In the genomic region with DNA sequence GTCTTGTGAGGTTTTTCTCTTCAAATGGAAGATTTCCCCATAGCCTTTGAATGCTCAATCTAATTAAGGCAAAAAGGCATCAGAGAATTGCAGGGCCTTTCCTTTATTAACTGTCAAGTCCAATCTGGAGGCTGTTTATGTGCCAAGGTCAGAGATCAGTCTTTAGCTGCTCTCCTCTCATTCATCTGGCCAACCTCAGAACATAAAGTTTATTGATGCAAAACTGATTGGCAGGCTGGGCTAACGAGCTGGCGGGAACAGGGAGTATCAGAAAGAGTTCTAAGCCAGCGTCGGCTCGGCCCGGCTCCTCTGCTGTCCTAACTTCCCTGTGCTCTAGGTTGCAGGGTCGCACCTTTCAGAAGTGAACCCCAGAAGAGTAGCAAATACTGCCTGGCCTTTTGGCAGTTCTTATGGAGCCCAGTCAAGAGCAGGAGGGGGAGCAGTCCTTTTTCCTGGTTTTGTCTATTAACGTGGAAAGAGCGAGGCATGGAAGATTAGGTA, we compare ENCODE assay signal across 7 cellular contexts. TPM values are rescaled to one million over a fixed set of nuclear protein-coding genes. Genes with fewer than 3 reads are reported as not detected.
DNase-seq lines count a peak whose midpoint lies in the region; ATAC-seq, FAIRE-seq and TF ChIP-seq lines count a peak whose summit lies in the region.
"Not testable (repeated sequence)": the region's sequence is repeated elsewhere in the genome, so short reads cannot be mapped to it uniquely, and the experiment has no call there.

No MANE protein-coding gene starts in this region.

- H2AK9ac ChIP-seq in IMR-90 (replicated peaks; ENCODE audit: low read depth, low read length, poor library complexity): not testable (repeated sequence)

- not testable (repeated sequence) for H4K91ac ChIP-seq in IMR-90 (ENCODE audit: insufficient read depth, low read depth, low read length); mesenchymal stem cell (ENCODE audit: low read length)

- not testable (repeated sequence) for H2AK5ac ChIP-seq in IMR-90 (ENCODE audit: low read depth, low read length); mesenchymal stem cell (ENCODE audit: low read length, severe bottlenecking)

- H3K4me1 ChIP-seq in BLaER1 treated with 17β-estradiol and CSF1 and Interleukin-3, amounts not matched to agents 10 nM and 100 nM: peaks cover 27 to 44% (median 38%) of the 10 kb centered on the region in 10 experiments
- H3K4me1 ChIP-seq in IMR-90 (ENCODE audit: control insufficient read depth, insufficient read depth, low read length); SK-N-SH (ENCODE audit: control insufficient read depth in 1 of 2, insufficient read depth in 2 of 2, low read depth in 1 of 2, low read length in 1 of 2); GM12878 (ENCODE audit: control insufficient read depth, insufficient read depth, low read length); mesenchymal stem cell (ENCODE audit: control insufficient read depth, insufficient read depth, low read depth, low read length): not testable (repeated sequence)

- not testable (repeated sequence) for H2BK20ac ChIP-seq in IMR-90 (ENCODE audit: low read depth, low read length)

- not testable (repeated sequence) for DNase-seq in IMR-90; SK-N-SH; GM12878 (ENCODE audit: low read depth, low spot score)
- DNase-seq in NOMO-1 treated with DMSO at 0.1 percent for 48 hours (lab: John Stamatoyannopoulos, UW; ENCODE audit: unreplicated experiment) (peak; percentile 8), mesenchymal stem cell (peak; percentile 15), renal cortical epithelial cell (ENCODE audit: low read depth) (peak; percentile 77)

- H3K9me2 ChIP-seq in SK-N-SH: not testable (repeated sequence)

- H3K9ac ChIP-seq in BLaER1 treated with 17β-estradiol and CSF1 and Interleukin-3, amounts not matched to agents 10 nM and 100 nM: peak overlapping the region in 4 of 11 experiments; percentile 7 to 44 (median 24); a peak in 4 of 22 replicates
- H3K9ac ChIP-seq in IMR-90 (ENCODE audit: low read depth, low read length); SK-N-SH; GM12878 (ENCODE audit: control insufficient read depth, insufficient read depth, low read length); mesenchymal stem cell (ENCODE audit: low read length): not testable (repeated sequence)

- not testable (repeated sequence) for H2BK5ac ChIP-seq in IMR-90 (ENCODE audit: low read depth, low read length, poor library complexity, severe bottlenecking); mesenchymal stem cell (ENCODE audit: low read depth, low read length, poor library complexity, severe bottlenecking)

- not testable (repeated sequence) for TF ChIP-seq CTCF in IMR-90 (conservative IDR thresholded peaks at IDR 0.05; ENCODE audit: low read depth, low read length); SK-N-SH (IDR thresholded peaks at IDR 0.05); GM12878 (IDR thresholded peaks at IDR 0.05 in 2 of 3, conservative IDR thresholded peaks at IDR 0.05 in 1 of 3; ENCODE audit: control insufficient read depth in 2 of 3, extremely low read depth in 1 of 3, insufficient read depth in 1 of 3, low read depth in 3 of 3, low read length in 3 of 3)

- not testable (repeated sequence) for H3K27me3 ChIP-seq in BLaER1 treated with 17β-estradiol and CSF1 and Interleukin-3, amounts not matched to agents 10 nM and 100 nM; IMR-90 (ENCODE audit: control insufficient read depth, insufficient read depth, low read length); SK-N-SH (ENCODE audit: insufficient read depth); GM12878 (replicated peaks in 1 of 2; ENCODE audit: control insufficient read depth in 2 of 2, insufficient read depth in 2 of 2, low read length in 1 of 2); mesenchymal stem cell (ENCODE audit: control insufficient read depth in 1 of 2, insufficient read depth in 1 of 2, low read length in 2 of 2)

- not testable (repeated sequence) for H3K14ac ChIP-seq in IMR-90 (replicated peaks; ENCODE audit: low read depth, low read length); mesenchymal stem cell (ENCODE audit: low read length in 2 of 2)

- H3K9me3 ChIP-seq in BLaER1 treated with 17β-estradiol and CSF1 and Interleukin-3, amounts not matched to agents 10 nM and 100 nM (replicated peaks in 1 of 11); IMR-90 (ENCODE audit: control insufficient read depth, insufficient read depth, low read length); SK-N-SH; GM12878 (replicated peaks; ENCODE audit: control insufficient read depth, insufficient read depth, low read length); mesenchymal stem cell (ENCODE audit: control insufficient read depth, low read length): not testable (repeated sequence)

- peak overlapping the region; percentile 19 to 61 (median 48); a peak in 17 of 22 replicates for H3K4me2 ChIP-seq in BLaER1 treated with 17β-estradiol and CSF1 and Interleukin-3, amounts not matched to agents 10 nM and 100 nM
- H3K4me2 ChIP-seq in IMR-90 (ENCODE audit: low read depth, low read length); SK-N-SH; GM12878 (ENCODE audit: control insufficient read depth, insufficient read depth); mesenchymal stem cell (ENCODE audit: low read length, poor library complexity, severe bottlenecking): not testable (repeated sequence)

- not testable (repeated sequence) for H3K18ac ChIP-seq in IMR-90 (ENCODE audit: low read depth, low read length); mesenchymal stem cell (ENCODE audit: low read depth in 1 of 2, low read length in 2 of 2)

- CTCF ChIA-PET in IMR-90 (lab: Yijun Ruan, JAX): interaction anchor here (0.6 kb wide), 1 partner anchor 65 kb away, joined by 3 read pairs; no protein-coding TSS in a partner anchor
- CTCF ChIA-PET in SK-N-SH (lab: Yijun Ruan, JAX); GM12878 (lab: Yijun Ruan, JAX): not testable (repeated sequence)

- H3K27ac ChIP-seq in BLaER1 treated with 17β-estradiol and CSF1 and Interleukin-3, amounts not matched to agents 10 nM and 100 nM: peak overlapping the region in 7 of 11 experiments; percentile 35 to 62 (median 54); a peak in 12 of 22 replicates
- not testable (repeated sequence) for H3K27ac ChIP-seq in IMR-90 (ENCODE audit: insufficient read depth, low read length); GM12878 (ENCODE audit: control insufficient read depth, insufficient read depth); mesenchymal stem cell (ENCODE audit: low read length, poor library complexity, severe bottlenecking)
- peak overlapping the region in 1 of 2 experiments; percentile 63; a peak in 1 of 4 replicates for H3K27ac ChIP-seq in SK-N-SH (ENCODE audit: low read depth in 2 of 2, low read length in 1 of 2)

- H3K9me1 ChIP-seq in IMR-90 (ENCODE audit: insufficient read depth, low read length): not testable (repeated sequence)

- not testable (repeated sequence) for TF ChIP-seq RAD21 in IMR-90 (IDR thresholded peaks at IDR 0.05; ENCODE audit: low read length); SK-N-SH (IDR thresholded peaks at IDR 0.05; ENCODE audit: low read length); GM12878 (IDR thresholded peaks at IDR 0.05; ENCODE audit: insufficient read depth, low read depth, low read length)

- RAD21 ChIA-PET in GM12878 (lab: Charles Lee; ENCODE audit: unreplicated experiment): not testable (repeated sequence)

- intact Hi-C loops in IMR-90 (cut with micrococcal nuclease); GM12878 (cut with micrococcal nuclease; ENCODE audit: unreplicated experiment): not testable (repeated sequence)

- FAIRE-seq in GM12878 (lab: Jason Lieb, UNC): peak; percentile 78

- SMC1A ChIA-PET in GM12878 (lab: Charles Lee; ENCODE audit: uncharacterized antibody, unreplicated experiment): not testable (repeated sequence)

- H3K56ac ChIP-seq in IMR-90 (ENCODE audit: extremely low read depth, insufficient read depth, low read length): not testable (repeated sequence)

- not testable (repeated sequence) for H2AFZ ChIP-seq in IMR-90 (replicated peaks; ENCODE audit: low read length, poor library complexity); SK-N-SH (ENCODE audit: low read depth); GM12878 (ENCODE audit: control insufficient read depth, low read depth, low read length); mesenchymal stem cell (ENCODE audit: low read depth, low read length)

- not testable (repeated sequence) for H3K23ac ChIP-seq in IMR-90 (ENCODE audit: low read depth, low read length); mesenchymal stem cell (ENCODE audit: low read length in 2 of 2)

- not testable (repeated sequence) for H2BK15ac ChIP-seq in IMR-90 (ENCODE audit: low read depth, low read length); mesenchymal stem cell (ENCODE audit: low read depth, poor library complexity, severe bottlenecking)

- POLR2A ChIA-PET in IMR-90 (lab: Charles Lee; ENCODE audit: unreplicated experiment); SK-N-SH (lab: Yijun Ruan, JAX); GM12878 (lab: Charles Lee): not testable (repeated sequence)

- peak; percentile 8; the same call in 1 of the 2 replicates for ATAC-seq in IMR-90 (ENCODE audit: low read depth)
- not testable (repeated sequence) for ATAC-seq in GM12878

- H3F3A ChIP-seq in SK-N-SH (replicated peaks; ENCODE audit: insufficient read depth): peaks cover 49% of the 10 kb centered on the region

- H4K5ac ChIP-seq in IMR-90 (ENCODE audit: low read depth, low read length): not testable (repeated sequence)

- not testable (repeated sequence) for TF ChIP-seq EP300 in SK-N-SH (IDR thresholded peaks at IDR 0.05; ENCODE audit: borderline replicate concordance in 1 of 2, low read depth in 1 of 2, low read length in 1 of 2); GM12878 (IDR thresholded peaks at IDR 0.05; ENCODE audit: borderline replicate concordance in 1 of 2, control insufficient read depth in 1 of 2, low read depth in 2 of 2, low read length in 2 of 2)

- in situ Hi-C loops in IMR-90 (cut with MboI; ENCODE audit: low sequenced_read_pairs); GM12878 (cut with MboI): not testable (repeated sequence)

- not testable (repeated sequence) for H2BK12ac ChIP-seq in mesenchymal stem cell (ENCODE audit: low read length in 2 of 2)

- H3K79me2 ChIP-seq in SK-N-SH (ENCODE audit: insufficient read depth): peaks cover 21% of the 10 kb centered on the region
- H3K79me2 ChIP-seq in GM12878 (ENCODE audit: control insufficient read depth, insufficient read depth, low read length): not testable (repeated sequence)

- H3K4ac ChIP-seq in IMR-90 (ENCODE audit: low read depth, low read length); mesenchymal stem cell (ENCODE audit: low read depth in 1 of 2, low read length in 2 of 2): not testable (repeated sequence)

- H3K36me3 ChIP-seq in BLaER1 treated with 17β-estradiol and CSF1 and Interleukin-3, amounts not matched to agents 10 nM and 100 nM; IMR-90 (ENCODE audit: control insufficient read depth, insufficient read depth, low read length); SK-N-SH (replicated peaks in 1 of 2; ENCODE audit: control insufficient read depth in 1 of 2, insufficient read depth in 2 of 2, low read length in 1 of 2); GM12878 (ENCODE audit: control insufficient read depth in 2 of 2, insufficient read depth in 2 of 2, low read length in 1 of 2); mesenchymal stem cell (ENCODE audit: control insufficient read depth in 1 of 2, insufficient read depth in 2 of 2, low read depth in 1 of 2, low read length in 2 of 2): not testable (repeated sequence)

- H3K4me3 ChIP-seq in BLaER1 treated with 17β-estradiol and CSF1 and Interleukin-3, amounts not matched to agents 10 nM and 100 nM; IMR-90 (ENCODE audit: insufficient read depth, low read depth, low read length); SK-N-SH (ENCODE audit: low read depth in 2 of 2, low read length in 1 of 2); GM12878; mesenchymal stem cell (ENCODE audit: insufficient read depth in 1 of 2, low read depth in 1 of 2, low read length in 2 of 2): not testable (repeated sequence)

- WGBS in IMR-90 (ENCODE audit: extremely low coverage in 2 of 2, insufficient read length in 1 of 2), 2 experiments: no CpG with 5 or more reads among the region's 9 CpGs
- 97% methylated on average over 9 of the region's 9 CpGs for WGBS in SK-N-SH (ENCODE audit: low lambda C conversion rate)
- WGBS in GM12878 (ENCODE audit: insufficient coverage, insufficient replicate concordance, low lambda C conversion rate, missing lambda C conversion rate): 79% methylated on average over 7 of the region's 9 CpGs
- whole genome bisulfite sequencing in mesenchymal stem cell: 76% methylated on average over 8 of the region's 9 CpGs

- not testable (repeated sequence) for BruUV-seq in IMR-90 (replicated peaks; lab: Mats Ljungman, UMichigan); GM12878 (replicated peaks; lab: Mats Ljungman, UMichigan)

- dilution Hi-C loops in IMR-90 (cut with HindIII; ENCODE audit: low sequenced_read_pairs, unreplicated experiment): not testable (repeated sequence)

- H4K8ac ChIP-seq in IMR-90 (ENCODE audit: low read depth in 2 of 2, low read length in 2 of 2); mesenchymal stem cell (ENCODE audit: low read length): not testable (repeated sequence)

- TF ChIP-seq POLR2A in IMR-90 (IDR thresholded peaks at IDR 0.05; ENCODE audit: low read depth, low read length); GM12878 (IDR thresholded peaks at IDR 0.05; ENCODE audit: low read depth, low read length): not testable (repeated sequence)

- not testable (repeated sequence) for H3K79me1 ChIP-seq in IMR-90 (ENCODE audit: low read depth in 1 of 2, low read length in 2 of 2); mesenchymal stem cell (replicated peaks; ENCODE audit: low read length, poor library complexity, severe bottlenecking)

- not testable (repeated sequence) for H2BK120ac ChIP-seq in IMR-90 (ENCODE audit: low read depth, low read length); mesenchymal stem cell (ENCODE audit: low read depth, low read length)

- not testable (repeated sequence) for H4K20me1 ChIP-seq in BLaER1 treated with 17β-estradiol and CSF1 and Interleukin-3, amounts not matched to agents 10 nM and 100 nM; IMR-90 (ENCODE audit: insufficient read depth, low read length); SK-N-SH (ENCODE audit: insufficient read depth); GM12878 (ENCODE audit: control insufficient read depth, insufficient read depth)

RNA-seq across cellular contexts. Expression of gene TLK2, which starts 7.2 kb away (rescaled TPM):
- 35.7 and 42.2 TPM in 2 replicates for total RNA-seq in IMR-90 (2012; rRNA removed)
- polyA plus RNA-seq in IMR-90 (2012; rRNA removed): 34.2 and 39.4 TPM in 2 replicates
- polyA plus RNA-seq in IMR-90 (2012; cell fraction: cytosol; rRNA removed): 12.8 and 13.6 TPM in 2 replicates
- polyA plus RNA-seq in IMR-90 (2012; cell fraction: nucleus; rRNA removed; ENCODE audit: low replicate concordance): 6.6 and 45.8 TPM in 2 replicates
- polyA plus RNA-seq in SK-N-SH (2012; rRNA removed): 51.9 and 75.9 TPM in 2 replicates
- 56.5 and 64.8 TPM in 2 replicates for polyA plus RNA-seq in SK-N-SH (2012; cell fraction: cytosol; rRNA removed)
- 55.6 and 89.0 TPM in 2 replicates for polyA plus RNA-seq in SK-N-SH (2012; cell fraction: nucleus; rRNA removed)
- total RNA-seq in GM12878 (2013; cell fraction: nucleolus; rRNA removed): 93.3 and 107 TPM in 2 replicates
- 31.6 and 33.6 TPM in 2 replicates for total RNA-seq in GM12878 (2014; rRNA removed)
- total RNA-seq in GM12878 (2014; rRNA removed; fragmentation: Illumina TruSeq; extraction: Trizol): 46.2 and 49.7 TPM in 2 replicates
- total RNA-seq in GM12878 (2021): 39.2 and 43.8 TPM in 2 replicates
- 11.0 TPM for polyA plus RNA-seq in GM12878 (2011; ENCODE audit: low read depth)
- 51.2 and 56.9 TPM in 2 replicates for polyA plus RNA-seq in GM12878 (2011; rRNA removed)
- 39.2 and 50.1 TPM in 2 replicates for polyA plus RNA-seq in GM12878 (2011; cell fraction: cytosol; rRNA removed)
- polyA plus RNA-seq in GM12878 (2011; cell fraction: nucleus; rRNA removed): 29.8 and 35.4 TPM in 2 replicates
- polyA plus RNA-seq in GM12878 (2012): 18.8 and 19.8 TPM in 2 replicates
- polyA plus RNA-seq in GM12878 (2014; fragmentation: Illumina TruSeq; extraction: Trizol): 36.1 and 44.9 TPM in 2 replicates
- 10 to 100 TPM; 12.1 to 14.7 TPM for polyA plus RNA-seq in GM12878 (2014; fragmentation: Nextera tagmentation; extraction: Ambion mirVana)
- 22.0 and 23.4 TPM in 2 replicates for polyA plus RNA-seq in GM12878 (2014; rRNA removed)
- 10 to 100 TPM; 12.6 to 17.9 TPM for polyA plus RNA-seq in GM12878 (2016; fragmentation: Nextera tagmentation; extraction: Ambion mirVana)
- 116 and 117 TPM in 2 replicates for polyA minus RNA-seq in GM12878 (2011; rRNA and poly(A)+ RNA removed)
- 23.4 and 41.0 TPM in 2 replicates for polyA minus RNA-seq in GM12878 (2011; cell fraction: cytosol; rRNA and poly(A)+ RNA removed)
- polyA minus RNA-seq in GM12878 (2011; cell fraction: nucleus; rRNA and poly(A)+ RNA removed): 27.4 and 56.3 TPM in 2 replicates
- 28.2 TPM for polyA plus RNA-seq in mesenchymal stem cell (2013, experiment 1 of 2)
- polyA plus RNA-seq in mesenchymal stem cell (2013, experiment 2 of 2): 26.3 TPM
- 43.2 and 85.4 TPM in 2 replicates for total RNA-seq in renal cortical epithelial cell

RNA-seq across cellular contexts. Expression of gene METTL2A, which starts 47.7 kb away (rescaled TPM):
- total RNA-seq in IMR-90 (2012; rRNA removed): 24.6 and 28.9 TPM in 2 replicates
- polyA plus RNA-seq in IMR-90 (2012; rRNA removed): 10.8 and 12.0 TPM in 2 replicates
- 3.6 and 6.0 TPM in 2 replicates for polyA plus RNA-seq in IMR-90 (2012; cell fraction: cytosol; rRNA removed)
- 1.7 and 5.0 TPM in 2 replicates for polyA plus RNA-seq in IMR-90 (2012; cell fraction: nucleus; rRNA removed; ENCODE audit: low replicate concordance)
- polyA plus RNA-seq in SK-N-SH (2012; rRNA removed): 16.8 and 20.0 TPM in 2 replicates
- polyA plus RNA-seq in SK-N-SH (2012; cell fraction: cytosol; rRNA removed): 20.3 and 22.7 TPM in 2 replicates
- polyA plus RNA-seq in SK-N-SH (2012; cell fraction: nucleus; rRNA removed): 9.0 and 12.0 TPM in 2 replicates
- 36.6 and 37.1 TPM in 2 replicates for total RNA-seq in GM12878 (2013; cell fraction: nucleolus; rRNA removed)
- total RNA-seq in GM12878 (2014; rRNA removed): 26.0 and 26.8 TPM in 2 replicates
- total RNA-seq in GM12878 (2014; rRNA removed; fragmentation: Illumina TruSeq; extraction: Trizol): 23.8 and 27.6 TPM in 2 replicates
- 21.2 and 23.1 TPM in 2 replicates for total RNA-seq in GM12878 (2021)
- 5.5 TPM for polyA plus RNA-seq in GM12878 (2011; ENCODE audit: low read depth)
- polyA plus RNA-seq in GM12878 (2011; rRNA removed): 21.9 and 30.5 TPM in 2 replicates
- polyA plus RNA-seq in GM12878 (2011; cell fraction: cytosol; rRNA removed): 15.3 and 16.0 TPM in 2 replicates
- 7.2 and 8.8 TPM in 2 replicates for polyA plus RNA-seq in GM12878 (2011; cell fraction: nucleus; rRNA removed)
- polyA plus RNA-seq in GM12878 (2012): 9.9 and 11.5 TPM in 2 replicates
- 20.6 and 20.8 TPM in 2 replicates for polyA plus RNA-seq in GM12878 (2014; fragmentation: Illumina TruSeq; extraction: Trizol)
- polyA plus RNA-seq in GM12878 (2014; fragmentation: Nextera tagmentation; extraction: Ambion mirVana): 10 to 100 TPM; 24.5 to 31.5 TPM
- polyA plus RNA-seq in GM12878 (2014; rRNA removed): 18.3 and 19.7 TPM in 2 replicates
- 10 to 100 TPM; 29.6 to 34.0 TPM for polyA plus RNA-seq in GM12878 (2016; fragmentation: Nextera tagmentation; extraction: Ambion mirVana)
- polyA minus RNA-seq in GM12878 (2011; rRNA and poly(A)+ RNA removed): 18.1 and 22.1 TPM in 2 replicates
- polyA minus RNA-seq in GM12878 (2011; cell fraction: cytosol; rRNA and poly(A)+ RNA removed): 8.3 and 10.3 TPM in 2 replicates
- polyA minus RNA-seq in GM12878 (2011; cell fraction: nucleus; rRNA and poly(A)+ RNA removed): 7.1 and 20.9 TPM in 2 replicates
- polyA plus RNA-seq in mesenchymal stem cell (2013, experiment 1 of 2): 12.4 TPM
- 13.1 TPM for polyA plus RNA-seq in mesenchymal stem cell (2013, experiment 2 of 2)
- 22.4 and 29.5 TPM in 2 replicates for total RNA-seq in renal cortical epithelial cell
